Comparison of ENCODE assay signal across 26 cellular contexts in genomic region chr6:156485145-156485544, GRCh38.
"Had no signal": no experiment of that assay in that cellular context is flagged by ENCODE, and none has a peak within 500 bp of the region (broad histone marks: within the 10 kb centered on the region; RNA-seq: fewer than 3 reads in every experiment).

No MANE protein-coding gene starts in this region.

- H3K4me3 ChIP-seq: MG63, SK-N-MC had no signal

- H3K4me1 Mint-ChIP-seq: activated B cell treated with CpG ODN at 0.5 μM for 24 hours; activated CD4-positive, alpha-beta T cell treated with anti-CD3 and anti-CD28 coated beads, Interleukin-2, amount 10 ng/mL, durations not matched to agents 24 days and 14 days; activated CD8-positive, alpha-beta memory T cell treated with anti-CD3 and anti-CD28 coated beads, Interleukin-2, amount 10 ng/mL, durations not matched to agents 7 days and 5 days; activated naive CD8-positive, alpha-beta T cell treated with anti-CD3 and anti-CD28 coated beads, Interleukin-2, amount 50 U/mL, for 24 hours; brain; central memory CD8-positive, alpha-beta T cell had no signal

- ATAC-seq: activated CD8-positive, alpha-beta memory T cell treated with anti-CD3 and anti-CD28 coated beads, Interleukin-2, amount 10 ng/mL, durations not matched to agents 7 days and 5 days; activated naive CD4-positive, alpha-beta T cell treated with anti-CD3 and anti-CD28 coated beads, Interleukin-2, amount 50 U/mL, for 72 hours; activated naive CD8-positive, alpha-beta T cell treated with anti-CD3 and anti-CD28 coated beads, Interleukin-2, amount 50 U/mL, for 24 hours; Panc1; Right ventricle myocardium inferior had no signal

- H3K9me3 Mint-ChIP-seq: activated naive CD4-positive, alpha-beta T cell treated with anti-CD3 and anti-CD28 coated beads, Interleukin-2, amount 50 U/mL, for 72 hours; central memory CD8-positive, alpha-beta T cell had no signal

- H3K27ac Mint-ChIP-seq: activated B cell treated with CpG ODN at 0.5 μM for 24 hours; activated CD4-positive, alpha-beta T cell treated with anti-CD3 and anti-CD28 coated beads, Interleukin-2, amount 10 ng/mL, durations not matched to agents 24 days and 14 days; activated CD8-positive, alpha-beta memory T cell treated with anti-CD3 and anti-CD28 coated beads, Interleukin-2, amount 10 ng/mL, durations not matched to agents 7 days and 5 days; activated naive CD4-positive, alpha-beta T cell treated with anti-CD3 and anti-CD28 coated beads, Interleukin-2, amount 50 U/mL, for 72 hours; activated naive CD8-positive, alpha-beta T cell treated with anti-CD3 and anti-CD28 coated beads, Interleukin-2, amount 50 U/mL, for 24 hours; activated T-cell treated with anti-CD3 and anti-CD28 coated beads, Interleukin-2, amount 50 U/mL, for 24 hours; activated T-helper 1 cell treated with anti-CD3 and anti-CD28 coated beads, Interleukin-12 subunit alpha, Interleukin-12 subunit beta, Interleukin-2, Interleukin-4 antibody, amounts not matched to agents 30 ng/mL and 10 ng/mL and 1 ng/mL, durations not matched to agents 14 hours and 24 hours and 36 hours; brain had no signal

- H3K27me3 Mint-ChIP-seq: activated B cell treated with CpG ODN at 0.5 μM for 24 hours; activated CD4-positive, alpha-beta T cell treated with anti-CD3 and anti-CD28 coated beads, Interleukin-2, amount 10 ng/mL, durations not matched to agents 24 days and 14 days; activated CD8-positive, alpha-beta memory T cell treated with anti-CD3 and anti-CD28 coated beads, Interleukin-2, amount 10 ng/mL, durations not matched to agents 7 days and 5 days; activated naive CD8-positive, alpha-beta T cell treated with anti-CD3 and anti-CD28 coated beads, Interleukin-2, amount 50 U/mL, for 24 hours; activated T-cell treated with anti-CD3 and anti-CD28 coated beads, Interleukin-2, amount 50 U/mL, for 24 hours; brain had no signal

- H3K9me3 ChIP-seq: MG63 had no signal

- DNase-seq: activated B cell treated with CpG ODN at 0.5 μM for 24 hours; activated CD4-positive, alpha-beta T cell treated with anti-CD3 and anti-CD28 coated beads for 1 hour; activated CD4-positive, alpha-beta T cell treated with anti-CD3 and anti-CD28 coated beads, Interleukin-2, amount 10 ng/mL, durations not matched to agents 24 days and 14 days; activated CD4-positive, alpha-beta T cell treated with anti-CD3 and anti-CD28 coated beads, Interleukin-2, amount 50 U/mL, for 48 hours; activated CD8-positive, alpha-beta memory T cell treated with anti-CD3 and anti-CD28 coated beads, Interleukin-2, amount 10 ng/mL, durations not matched to agents 7 days and 5 days; activated effector memory CD4-positive, alpha-beta T cell treated with anti-CD3 and anti-CD28 coated beads, Interleukin-2, amount 50 U/mL, for 16 hours; activated naive CD4-positive, alpha-beta T cell treated with Interleukin-2 at 50 U/mL for 16 hours; activated naive CD8-positive, alpha-beta T cell treated with anti-CD3 and anti-CD28 coated beads, Interleukin-2, amount 50 U/mL, for 24 hours; activated T-cell treated with anti-CD3 and anti-CD28 coated beads, Interleukin-2, amount 50 U/mL, for 24 hours; amniotic stem cell; KG1; MG63; NCI-H1092; NCI-H1417; NCI-H1694; NCI-H2029 treated with DMSO at 0.1 percent for 48 hours; NCI-H510A treated with DMSO at 0.1 percent for 48 hours; RPMI8226; T-helper 1 cell had no signal

- H3K36me3 ChIP-seq: MG63 had no signal

- H3K36me3 Mint-ChIP-seq: activated CD8-positive, alpha-beta memory T cell treated with anti-CD3 and anti-CD28 coated beads, Interleukin-2, amount 10 ng/mL, durations not matched to agents 7 days and 5 days; activated naive CD4-positive, alpha-beta T cell treated with anti-CD3 and anti-CD28 coated beads, Interleukin-2, amount 50 U/mL, for 72 hours; brain had no signal

- H3K27me3 ChIP-seq: MG63 had no signal

- H3K4me3 Mint-ChIP-seq: activated B cell treated with CpG ODN at 0.5 μM for 24 hours; activated CD4-positive, alpha-beta T cell treated with anti-CD3 and anti-CD28 coated beads, Interleukin-2, amount 10 ng/mL, durations not matched to agents 24 days and 14 days; activated CD8-positive, alpha-beta memory T cell treated with anti-CD3 and anti-CD28 coated beads, Interleukin-2, amount 10 ng/mL, durations not matched to agents 7 days and 5 days; activated naive CD8-positive, alpha-beta T cell treated with anti-CD3 and anti-CD28 coated beads, Interleukin-2, amount 50 U/mL, for 24 hours; activated T-cell treated with anti-CD3 and anti-CD28 coated beads, Interleukin-2, amount 50 U/mL, for 24 hours; activated T-helper 1 cell treated with anti-CD3 and anti-CD28 coated beads, Interleukin-12 subunit alpha, Interleukin-12 subunit beta, Interleukin-2, Interleukin-4 antibody, amounts not matched to agents 30 ng/mL and 10 ng/mL and 1 ng/mL, durations not matched to agents 14 hours and 24 hours and 36 hours; brain; central memory CD8-positive, alpha-beta T cell had no signal

- H3K27ac ChIP-seq: SK-N-MC had no signal
